Comparison of ENCODE assay signal across 9 cellular contexts in genomic region chr17:79874329-79874981, GRCh38. TPM values are rescaled to one million over a fixed set of nuclear protein-coding genes. Genes with fewer than 3 reads are reported as not detected.
DNase-seq lines count a peak whose midpoint lies in the region; ATAC-seq and TF ChIP-seq lines count a peak whose summit lies in the region.
"Had no signal": no experiment of that assay in that cellular context is flagged by ENCODE, and none has a peak within 500 bp of the region (broad histone marks: within the 10 kb centered on the region; RNA-seq: fewer than 3 reads in every experiment).

No MANE protein-coding gene starts in this region.

- peak; percentile 26 for DNase-seq in NCI-H748 (lab: John Stamatoyannopoulos, UW; ENCODE audit: unreplicated experiment)
- no peak for DNase-seq in NCI-H748 treated with DMSO at 0.1 percent for 48 hours (lab: John Stamatoyannopoulos, UW)
- DNase-seq in HL-60 (ENCODE audit: low read depth in 1 of 2, low spot score in 1 of 2): peak in 1 of 2 experiments; percentile 32
- peak; percentile 7 for DNase-seq in SKM-1 treated with dmso at 0.1 percent for 144 hours (lab: John Stamatoyannopoulos, UW; ENCODE audit: unreplicated experiment)
- peak in 1 of 2 donors; percentile 30 for DNase-seq in foreskin keratinocyte
- DNase-seq in testis: no peak
- no peak for DNase-seq in medulla oblongata (ENCODE audit: extremely low spot score)
- DNase-seq in uterus: no peak

- peak; percentile 44 for ATAC-seq in foreskin keratinocyte

- no peak overlapping the region for H3K27ac ChIP-seq in HL-60 (replicated peaks)
- no peak overlapping the region for H3K27ac ChIP-seq in foreskin keratinocyte
- H3K27ac ChIP-seq in testis: no peak overlapping the region
- H3K27ac ChIP-seq in uterus: no peak overlapping the region
- H3K27ac ChIP-seq: skin epidermis had no signal

- H3K9me3 ChIP-seq in testis (no peaks in the 10 kb centered on the region), uterus (no peaks in the 10 kb centered on the region)

- H3K27me3 ChIP-seq in HL-60 (ENCODE audit: insufficient read depth, poor library complexity, severe bottlenecking) (no peaks in the 10 kb centered on the region), foreskin keratinocyte (no peaks in the 10 kb centered on the region), testis (no peaks in the 10 kb centered on the region), uterus (no peaks in the 10 kb centered on the region)

- H3K36me3 ChIP-seq in testis (ENCODE audit: low read depth, missing control alignments) (no peaks in the 10 kb centered on the region), uterus (no peaks in the 10 kb centered on the region)

- TF ChIP-seq POLR2A in testis (IDR thresholded peaks at IDR 0.05) (no peak), uterus (IDR thresholded peaks at IDR 0.05) (no peak)

- intact Hi-C loops in testis (cut with DNase I; ENCODE audit: low total_unique reads) (no loop called here), uterus (cut with DNase I; ENCODE audit: low total_unique reads) (no loop called here)

- H3K4me3 ChIP-seq in HL-60 (replicated peaks; ENCODE audit: insufficient read depth, low read length) (no peak overlapping the region), testis (no peak overlapping the region), uterus (no peak overlapping the region)
- H3K4me3 ChIP-seq: skin epidermis had no signal

- no peaks in the 10 kb centered on the region for H3K4me1 ChIP-seq in foreskin keratinocyte
- H3K4me1 ChIP-seq in testis: no peaks in the 10 kb centered on the region
- H3K4me1 ChIP-seq in uterus: no peaks in the 10 kb centered on the region

- TF ChIP-seq CTCF in HL-60 (IDR thresholded peaks at IDR 0.05; ENCODE audit: insufficient read depth, low read length) (peak; percentile 30), foreskin keratinocyte (conservative IDR thresholded peaks at IDR 0.05) (peak; percentile 66), testis (IDR thresholded peaks at IDR 0.05) (peak in 2 of 3 experiments; percentile 27 to 58), uterus (IDR thresholded peaks at IDR 0.05) (peak in 2 of 4 experiments; percentile 22 to 25)

- WGBS in testis, 2 donors: 59 to 63% methylated on average over 6 of the region's 6 CpGs

RNA-seq across cellular contexts. Expression of gene CBX4, which starts 35.2 kb away (rescaled TPM):
- total RNA-seq in foreskin keratinocyte (10.5 and 12.4 TPM in 2 replicates), testis (10 to 100 TPM; 23.5 to 35.9 TPM), uterus (1 to 10 TPM in 2 of 4 donors, under 1 TPM in 2; 0.26 to 8.4 (median 3.5) TPM)
- polyA plus RNA-seq in foreskin keratinocyte (7.6 and 7.8 TPM in 2 replicates), testis (ENCODE audit: insufficient read depth, low read depth, low replicate concordance) (11.5 TPM)

Comparison
In these comparisons a context has a peak if more than half of its experiments do, and no peak if none do; other contexts are left out.
1. DNase-seq: peak in NCI-H748 (single experiment) and SKM-1 treated with dmso at 0.1 percent for 144 hours (single experiment); none in NCI-H748 treated with DMSO at 0.1 percent for 48 hours (single experiment), testis (single experiment), medulla oblongata (single experiment) and uterus (0 of 2).